14 cellular contexts compared by ENCODE assay signal in the genomic region with DNA sequence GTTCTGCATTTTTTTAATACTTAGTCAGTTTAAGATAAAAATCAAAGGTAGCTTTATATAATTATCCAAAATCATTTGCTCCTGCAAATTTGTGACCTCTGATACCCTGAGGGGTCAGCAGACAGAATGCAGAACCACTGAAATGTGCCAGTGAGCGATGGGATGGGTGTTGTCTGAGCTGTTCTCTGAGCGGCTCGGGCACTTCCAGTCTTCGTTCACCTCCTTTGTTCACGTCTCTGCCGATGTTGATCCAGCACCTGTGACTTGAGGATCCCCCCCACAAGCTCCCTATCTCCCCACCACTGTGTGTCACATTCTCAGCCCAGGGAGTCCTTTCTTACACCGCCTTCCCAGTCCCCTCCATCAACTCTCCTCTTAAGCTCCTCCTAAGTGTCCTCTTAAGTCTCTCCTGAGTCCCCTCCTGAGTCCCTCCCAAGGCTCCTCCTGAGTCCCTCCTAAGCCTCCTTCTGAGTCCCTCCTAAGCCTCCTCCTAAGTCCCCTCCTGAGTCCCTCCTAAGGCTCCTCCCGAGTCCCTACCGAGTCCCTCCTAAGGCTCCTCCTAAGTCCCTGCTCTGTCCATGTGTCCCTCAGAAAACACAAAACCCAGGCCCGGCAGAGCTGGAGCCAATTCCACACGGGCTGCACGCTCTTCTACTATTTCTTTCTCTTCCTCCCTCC. TPM values are rescaled to one million over a fixed set of nuclear protein-coding genes. Genes with fewer than 3 reads are reported as not detected.
A peak's percentile ranks its signal among the peaks of the same experiment; 100 is the strongest.
DNase-seq lines count a peak whose midpoint lies in the region; ATAC-seq and TF ChIP-seq lines count a peak whose summit lies in the region.
"Had no signal": no experiment of that assay in that cellular context is flagged by ENCODE, and none has a peak within 500 bp of the region (broad histone marks: within the 10 kb centered on the region; RNA-seq: fewer than 3 reads in every experiment).

No MANE protein-coding gene starts in this region.

- DNase-seq in activated effector memory CD4-positive, alpha-beta T cell treated with anti-CD3 and anti-CD28 coated beads, Interleukin-2, amount 50 U/mL, for 16 hours = peak; percentile 53
- DNase-seq in activated effector memory CD4-positive, alpha-beta T cell treated with Interleukin-2 at 50 U/mL for 16 hours = no peak
- DNase-seq in activated CD4-positive, alpha-beta memory T cell treated with anti-CD3 and anti-CD28 coated beads, Interleukin-2, amount 10 ng/mL, durations not matched to agents 7 days and 5 days = no peak
- no peak for DNase-seq in immature natural killer cell
- DNase-seq in stimulated activated effector memory CD8-positive, alpha-beta T cell treated with anti-CD3 and anti-CD28 coated beads, Interleukin-12 subunit alpha, Interleukin-12 subunit beta, amount 100 ng/mL, for 72 hours (ENCODE audit: low spot score in 2 of 2) = no peak
- DNase-seq in NCI-H1417 treated with DMSO at 0.1 percent for 48 hours (lab: John Stamatoyannopoulos, UW) = no peak
- no peak for DNase-seq in esophagus squamous epithelium (lab: John Stamatoyannopoulos, UW)
- DNase-seq: central memory CD4-positive, alpha-beta T cell; left colon; NCI-H1436 treated with DMSO at 0.1 percent for 48 hours; NCI-H345 had no signal

- no peak overlapping the region for H3K4me3 ChIP-seq in esophagus squamous epithelium
- H3K4me3 ChIP-seq: adrenal gland, SJSA1 had no signal

- no peak for ATAC-seq in stimulated activated effector memory CD8-positive, alpha-beta T cell treated with anti-CD3 and anti-CD28 coated beads, Interleukin-12 subunit alpha, Interleukin-12 subunit beta, amount 100 ng/mL, for 72 hours
- no peak for ATAC-seq in GM18868 (IDR thresholded peaks at IDR 0.05; ENCODE audit: unreplicated experiment)
- ATAC-seq: left colon had no signal

- H3K27me3 ChIP-seq in esophagus squamous epithelium = no peaks in the 10 kb centered on the region
- H3K27me3 ChIP-seq: adrenal gland, SJSA1 had no signal

- no peaks in the 10 kb centered on the region for H3K27me3 Mint-ChIP-seq in activated CD4-positive, alpha-beta memory T cell treated with anti-CD3 and anti-CD28 coated beads, Interleukin-2, amount 10 ng/mL, durations not matched to agents 7 days and 5 days
- peaks cover 2 to 19% (median 16%) of the 10 kb centered on the region in 3 donors for H3K27me3 Mint-ChIP-seq in immature natural killer cell (ENCODE audit: low read depth in 3 of 3)

- WGBS in esophagus squamous epithelium, 2 donors = 69 to 84% methylated on average over 12 of the region's 12 CpGs

- peaks cover 0 to 16% (median 13%) of the 10 kb centered on the region in 3 donors for H3K9me3 ChIP-seq in esophagus squamous epithelium
- H3K9me3 ChIP-seq: SJSA1 had no signal

- no peak for TF ChIP-seq POLR2A in esophagus squamous epithelium (IDR thresholded peaks at IDR 0.05)

- no peak overlapping the region for H3K27ac ChIP-seq in esophagus squamous epithelium
- H3K27ac ChIP-seq: adrenal gland, SJSA1 had no signal

- no peak overlapping the region for H3K4me3 Mint-ChIP-seq in activated CD4-positive, alpha-beta memory T cell treated with anti-CD3 and anti-CD28 coated beads, Interleukin-2, amount 10 ng/mL, durations not matched to agents 7 days and 5 days
- no peak overlapping the region for H3K4me3 Mint-ChIP-seq in immature natural killer cell
- peak overlapping the region; percentile 5 for H3K4me3 Mint-ChIP-seq in stimulated activated effector memory CD8-positive, alpha-beta T cell treated with anti-CD3 and anti-CD28 coated beads, Interleukin-12 subunit alpha, Interleukin-12 subunit beta, amount 100 ng/mL, for 72 hours

- H3K4me1 ChIP-seq in esophagus squamous epithelium = no peaks in the 10 kb centered on the region
- H3K4me1 ChIP-seq: adrenal gland, SJSA1 had no signal

- no peaks in the 10 kb centered on the region for H3K9me3 Mint-ChIP-seq in activated CD4-positive, alpha-beta memory T cell treated with anti-CD3 and anti-CD28 coated beads, Interleukin-2, amount 10 ng/mL, durations not matched to agents 7 days and 5 days
- H3K9me3 Mint-ChIP-seq in immature natural killer cell = peaks cover 0 to 4% (median under 1%) of the 10 kb centered on the region in 6 donors
- no peaks in the 10 kb centered on the region for H3K9me3 Mint-ChIP-seq in stimulated activated effector memory CD8-positive, alpha-beta T cell treated with anti-CD3 and anti-CD28 coated beads, Interleukin-12 subunit alpha, Interleukin-12 subunit beta, amount 100 ng/mL, for 72 hours

- H3K4me1 Mint-ChIP-seq in activated CD4-positive, alpha-beta memory T cell treated with anti-CD3 and anti-CD28 coated beads, Interleukin-2, amount 10 ng/mL, durations not matched to agents 7 days and 5 days = peaks cover 25% of the 10 kb centered on the region
- peaks cover 0 to 4% of the 10 kb centered on the region in 2 donors for H3K4me1 Mint-ChIP-seq in immature natural killer cell
- peaks cover 17% of the 10 kb centered on the region for H3K4me1 Mint-ChIP-seq in stimulated activated effector memory CD8-positive, alpha-beta T cell treated with anti-CD3 and anti-CD28 coated beads, Interleukin-12 subunit alpha, Interleukin-12 subunit beta, amount 100 ng/mL, for 72 hours

- intact Hi-C loops in esophagus squamous epithelium (cut with DNase I) = no loop called here

- H3K27ac Mint-ChIP-seq in activated CD4-positive, alpha-beta memory T cell treated with anti-CD3 and anti-CD28 coated beads, Interleukin-2, amount 10 ng/mL, durations not matched to agents 7 days and 5 days = peak overlapping the region; percentile 21
- H3K27ac Mint-ChIP-seq in immature natural killer cell = peak overlapping the region in 4 of 6 donors; percentile 18 to 55 (median 36)
- H3K27ac Mint-ChIP-seq in stimulated activated effector memory CD8-positive, alpha-beta T cell treated with anti-CD3 and anti-CD28 coated beads, Interleukin-12 subunit alpha, Interleukin-12 subunit beta, amount 100 ng/mL, for 72 hours = peak overlapping the region; percentile 94

- CTCF ChIA-PET in activated CD4-positive, alpha-beta memory T cell treated with anti-CD3 and anti-CD28 coated beads, Interleukin-2, amount 10 ng/mL, durations not matched to agents 7 days and 5 days (lab: Charles Lee) = interaction anchor here (1.9 kb wide), 1 partner anchor 207 kb away, joined by 6 read pairs; a partner anchor contains a TSS

- H3K36me3 ChIP-seq in esophagus squamous epithelium = peaks cover 41 to 100% (median 56%) of the 10 kb centered on the region in 3 donors

- peaks cover 88% of the 10 kb centered on the region for H3K36me3 Mint-ChIP-seq in activated CD4-positive, alpha-beta memory T cell treated with anti-CD3 and anti-CD28 coated beads, Interleukin-2, amount 10 ng/mL, durations not matched to agents 7 days and 5 days (ENCODE audit: low read depth)
- H3K36me3 Mint-ChIP-seq in immature natural killer cell = peaks cover 37 to 72% (median 40%) of the 10 kb centered on the region in 3 donors
- H3K36me3 Mint-ChIP-seq in stimulated activated effector memory CD8-positive, alpha-beta T cell treated with anti-CD3 and anti-CD28 coated beads, Interleukin-12 subunit alpha, Interleukin-12 subunit beta, amount 100 ng/mL, for 72 hours = no peaks in the 10 kb centered on the region

- TF ChIP-seq CTCF in esophagus squamous epithelium (IDR thresholded peaks at IDR 0.05) = no peak

- POLR2A ChIA-PET in activated CD4-positive, alpha-beta memory T cell treated with anti-CD3 and anti-CD28 coated beads, Interleukin-2, amount 10 ng/mL, durations not matched to agents 7 days and 5 days (lab: Charles Lee) = interaction anchor here (1.4 to 5.2 kb wide), 4 partner anchors 9 to 69 kb away, joined by 3 to 22 read pairs (median 16); no protein-coding TSS in a partner anchor

RNA-seq across cellular contexts. Expression of a gene that starts 47.5 kb away (rescaled TPM):
- total RNA-seq in activated CD4-positive, alpha-beta memory T cell treated with anti-CD3 and anti-CD28 coated beads, Interleukin-2, amount 10 ng/mL, durations not matched to agents 7 days and 5 days = 100 to 1,000 TPM; 787 to 849 TPM
- polyA plus RNA-seq in immature natural killer cell = 100 to 1,000 TPM in 1 of 3 donors, 10 to 100 TPM in 2; 12.7 to 117 (median 25.9) TPM
- total RNA-seq in esophagus squamous epithelium = 10 to 100 TPM; 56.1 to 67.9 (median 60.9) TPM

Comparison
In these comparisons a context has a peak if more than half of its experiments do, and no peak if none do; other contexts are left out.
1. H3K27ac Mint-ChIP-seq: peak in every context shown above with its lines; median percentile 94 in stimulated activated effector memory CD8-positive, alpha-beta T cell treated with anti-CD3 and anti-CD28 coated beads, Interleukin-12 subunit alpha, Interleukin-12 subunit beta, amount 100 ng/mL, for 72 hours; 36 in immature natural killer cell; 21 in activated CD4-positive, alpha-beta memory T cell treated with anti-CD3 and anti-CD28 coated beads, Interleukin-2, amount 10 ng/mL, durations not matched to agents 7 days and 5 days.
2. RNA of a gene that starts 47.5 kb away (total RNA-seq): 787 to 849 TPM in activated CD4-positive, alpha-beta memory T cell treated with anti-CD3 and anti-CD28 coated beads, Interleukin-2, amount 10 ng/mL, durations not matched to agents 7 days and 5 days; 56.1 to 67.9 TPM in esophagus squamous epithelium; every median in the first group is over 10 times any median in the second.